In genomic region chr16:19130385-19130784, GRCh38 we compare ENCODE assay signal across 10 cellular contexts. TPM values are rescaled to one million over a fixed set of nuclear protein-coding genes. Genes with fewer than 3 reads are reported as not detected.
DNase-seq lines count a peak whose midpoint lies in the region; ATAC-seq, FAIRE-seq and TF ChIP-seq lines count a peak whose summit lies in the region.
"Had no signal": no experiment of that assay in that cellular context is flagged by ENCODE, and none has a peak within 500 bp of the region (broad histone marks: within the 10 kb centered on the region; RNA-seq: fewer than 3 reads in every experiment).

No MANE protein-coding gene starts in this region.

- no peaks in the 10 kb centered on the region for H3K27me3 Mint-ChIP-seq in activated CD4-positive, alpha-beta T cell treated with anti-CD3 and anti-CD28 coated beads, Interleukin-2, amount 10 ng/mL, durations not matched to agents 24 days and 14 days
- H3K27me3 Mint-ChIP-seq: type B pancreatic cell had no signal

- TF ChIP-seq EP300 in GM12878 (IDR thresholded peaks at IDR 0.05; ENCODE audit: borderline replicate concordance in 1 of 2, control insufficient read depth in 1 of 2, low read depth in 2 of 2, low read length in 2 of 2), result no peak

- H4K20me1 ChIP-seq in GM12878 (ENCODE audit: control insufficient read depth, insufficient read depth), result no peaks in the 10 kb centered on the region

- SMC1A ChIA-PET in GM12878 (lab: Charles Lee; ENCODE audit: uncharacterized antibody, unreplicated experiment), result interaction anchor here (1.1 to 7.3 kb wide), 4 partner anchors 12 to 46 kb away, joined by 3 to 60 read pairs (median 4); no protein-coding TSS in a partner anchor

- peak overlapping the region; percentile 29 for H3K27ac ChIP-seq in GM12878 (ENCODE audit: control insufficient read depth, insufficient read depth)
- H3K27ac ChIP-seq in right lobe of liver, result peak overlapping the region in 2 of 3 donors; percentile 64 to 79
- peak overlapping the region; percentile 60 for H3K27ac ChIP-seq in substantia nigra (ENCODE audit: low read depth, low read length, poor library complexity, severe bottlenecking)

- no peak for TF ChIP-seq RAD21 in GM12878 (IDR thresholded peaks at IDR 0.05; ENCODE audit: insufficient read depth, low read depth, low read length)

- no peak for FAIRE-seq in GM12878 (lab: Jason Lieb, UNC)

- BruUV-seq in GM12878 (replicated peaks; lab: Mats Ljungman, UMichigan), result no TSS peak

- no peaks in the 10 kb centered on the region for H3K79me2 ChIP-seq in GM12878 (ENCODE audit: control insufficient read depth, insufficient read depth, low read length)

- H3K27me3 ChIP-seq in GM12878 (replicated peaks in 1 of 2; ENCODE audit: control insufficient read depth in 2 of 2, insufficient read depth in 2 of 2, low read length in 1 of 2) (no peaks in the 10 kb centered on the region), right lobe of liver (no peaks in the 10 kb centered on the region)

- H3K4me1 ChIP-seq in GM12878 (ENCODE audit: control insufficient read depth, insufficient read depth, low read length) (peaks cover 73% of the 10 kb centered on the region), right lobe of liver (peaks cover 0 to 19% (median 3%) of the 10 kb centered on the region in 4 donors)

- ATAC-seq in GM12878, result no peak
- no peak for ATAC-seq in right lobe of liver
- no peak for ATAC-seq in HG03521 (IDR thresholded peaks at IDR 0.05; ENCODE audit: unreplicated experiment)

- H3K4me3 Mint-ChIP-seq in activated CD4-positive, alpha-beta T cell treated with anti-CD3 and anti-CD28 coated beads, Interleukin-2, amount 10 ng/mL, durations not matched to agents 24 days and 14 days, result peak overlapping the region; percentile 59
- H3K4me3 Mint-ChIP-seq: type B pancreatic cell had no signal

- H3K27ac Mint-ChIP-seq in activated CD4-positive, alpha-beta T cell treated with anti-CD3 and anti-CD28 coated beads, Interleukin-2, amount 10 ng/mL, durations not matched to agents 24 days and 14 days, result peak overlapping the region; percentile 82

- H2AFZ ChIP-seq in GM12878 (ENCODE audit: control insufficient read depth, low read depth, low read length), result peak overlapping the region; percentile 50; the same call in 1 of the 2 replicates

- RAD21 ChIA-PET in GM12878 (lab: Charles Lee; ENCODE audit: unreplicated experiment), result interaction anchor here (1.4 kb wide), 1 partner anchor 12 kb away, joined by 4 read pairs; no protein-coding TSS in a partner anchor

- H3K36me3 Mint-ChIP-seq in activated CD4-positive, alpha-beta T cell treated with anti-CD3 and anti-CD28 coated beads, Interleukin-2, amount 10 ng/mL, durations not matched to agents 24 days and 14 days (ENCODE audit: low read depth), result peaks cover 11% of the 10 kb centered on the region
- H3K36me3 Mint-ChIP-seq: type B pancreatic cell had no signal

- DNase-seq in activated CD4-positive, alpha-beta T cell treated with anti-CD3 and anti-CD28 coated beads, Interleukin-2, amount 10 ng/mL, durations not matched to agents 24 days and 14 days, result no peak
- no peak for DNase-seq in activated CD4-positive, alpha-beta T cell treated with anti-CD3 and anti-CD28 coated beads for 48 hours
- no peak for DNase-seq in GM12878 (ENCODE audit: low read depth, low spot score)
- DNase-seq in right lobe of liver, result no peak
- DNase-seq in substantia nigra (lab: John Stamatoyannopoulos, UW), result no peak
- no peak for DNase-seq in Kasumi-1 (lab: John Stamatoyannopoulos, UW)
- DNase-seq in GM13977 (ENCODE audit: low spot score), result no peak
- DNase-seq: NK-92 treated with Interleukin-12 subunit alpha and Interleukin-12 subunit beta, amount 100 ng/mL, for 24 hours had no signal

- POLR2A ChIA-PET in GM12878 (lab: Charles Lee), result interaction anchor here (0.7 kb wide), 1 partner anchor 11 kb away, joined by 3 read pairs; no protein-coding TSS in a partner anchor

- peaks cover 4% of the 10 kb centered on the region for H3K9me3 Mint-ChIP-seq in activated CD4-positive, alpha-beta T cell treated with anti-CD3 and anti-CD28 coated beads, Interleukin-2, amount 10 ng/mL, durations not matched to agents 24 days and 14 days
- H3K9me3 Mint-ChIP-seq: type B pancreatic cell had no signal

- H3K9me3 ChIP-seq in GM12878 (replicated peaks; ENCODE audit: control insufficient read depth, insufficient read depth, low read length) (peaks cover 5% of the 10 kb centered on the region; the same call in 2 of the 3 replicates), right lobe of liver (no peaks in the 10 kb centered on the region)

- intact Hi-C loops in activated CD4-positive, alpha-beta T cell treated with anti-CD3 and anti-CD28 coated beads, Interleukin-2, amount 10 ng/mL, durations not matched to agents 24 days and 14 days (cut with micrococcal nuclease), result loop anchor here (2.0 to 5.0 kb wide), 3 partner anchors 14 to 43 kb away; partner anchors contain the start of gene SYT17
- intact Hi-C loops in GM12878 (cut with micrococcal nuclease; ENCODE audit: unreplicated experiment), result loop anchor here (2.0 kb wide), 1 partner anchor 16 kb away; no protein-coding TSS in a partner anchor
- intact Hi-C loops in right lobe of liver (cut with DNase I), result no loop called here

- in situ Hi-C loops in GM12878 (cut with MboI) (no loop called here), GM13977 (cut with MboI; ENCODE audit: low pct_unique_long_range_greater_than_20kb, low sequenced_read_pairs, unreplicated experiment) (no loop called here)

- peak overlapping the region; percentile 57 for H3K4me2 ChIP-seq in GM12878 (ENCODE audit: control insufficient read depth, insufficient read depth)

- WGBS in GM12878 (ENCODE audit: insufficient coverage, insufficient replicate concordance, low lambda C conversion rate, missing lambda C conversion rate), result 70% methylated on average over 7 of the region's 7 CpGs
- 51% methylated on average over 2 of the region's 7 CpGs for WGBS in right lobe of liver (ENCODE audit: insufficient coverage, low coverage, low lambda C conversion rate, missing lambda C conversion rate)

- TF ChIP-seq CTCF in GM12878 (IDR thresholded peaks at IDR 0.05 in 2 of 3, conservative IDR thresholded peaks at IDR 0.05 in 1 of 3; ENCODE audit: control insufficient read depth in 2 of 3, extremely low read depth in 1 of 3, insufficient read depth in 1 of 3, low read depth in 3 of 3, low read length in 3 of 3) (no peak), right lobe of liver (IDR thresholded peaks at IDR 0.05) (no peak), GM13977 (IDR thresholded peaks at IDR 0.05; ENCODE audit: extremely low read depth, insufficient read depth, missing control alignments) (no peak)

- H3K4me3 ChIP-seq in GM12878 (no peak overlapping the region), right lobe of liver (no peak overlapping the region)

- CTCF ChIA-PET in GM12878 (lab: Yijun Ruan, JAX), result interaction anchor here (0.5 to 2.2 kb wide), 5 partner anchors 23 to 317 kb away, joined by 3 to 6 read pairs (median 3); no protein-coding TSS in a partner anchor

- H3K36me3 ChIP-seq in GM12878 (ENCODE audit: control insufficient read depth in 2 of 2, insufficient read depth in 2 of 2, low read length in 1 of 2) (no peaks in the 10 kb centered on the region), right lobe of liver (no peaks in the 10 kb centered on the region)

- peaks cover 53% of the 10 kb centered on the region for H3K4me1 Mint-ChIP-seq in activated CD4-positive, alpha-beta T cell treated with anti-CD3 and anti-CD28 coated beads, Interleukin-2, amount 10 ng/mL, durations not matched to agents 24 days and 14 days

- no peak for TF ChIP-seq POLR2A in GM12878 (IDR thresholded peaks at IDR 0.05; ENCODE audit: low read depth, low read length)
- no peak for TF ChIP-seq POLR2A in right lobe of liver (IDR thresholded peaks at IDR 0.05)

- H3K9ac ChIP-seq in GM12878 (ENCODE audit: control insufficient read depth, insufficient read depth, low read length), result no peak overlapping the region

RNA-seq across cellular contexts. Expression of gene ITPRIPL2, which starts 16.6 kb away (rescaled TPM):
- total RNA-seq in activated CD4-positive, alpha-beta T cell treated with anti-CD3 and anti-CD28 coated beads, Interleukin-2, amount 10 ng/mL, durations not matched to agents 24 days and 14 days, result 57.6 and 58.4 TPM in 2 replicates
- 23.0 and 26.1 TPM in 2 replicates for total RNA-seq in GM12878 (2013; cell fraction: nucleolus; rRNA removed)
- total RNA-seq in GM12878 (2014; rRNA removed), result 5.1 and 5.7 TPM in 2 replicates
- total RNA-seq in GM12878 (2014; rRNA removed; fragmentation: Illumina TruSeq; extraction: Trizol), result 4.4 and 4.5 TPM in 2 replicates
- 14.3 and 14.7 TPM in 2 replicates for total RNA-seq in GM12878 (2021)
- 1.5 TPM for polyA plus RNA-seq in GM12878 (2011; ENCODE audit: low read depth)
- polyA plus RNA-seq in GM12878 (2011; rRNA removed), result 3.0 and 3.7 TPM in 2 replicates
- polyA plus RNA-seq in GM12878 (2011; cell fraction: cytosol; rRNA removed), result 2.1 and 3.3 TPM in 2 replicates
- polyA plus RNA-seq in GM12878 (2011; cell fraction: nucleus; rRNA removed), result 3.3 and 3.7 TPM in 2 replicates
- 2.3 and 3.1 TPM in 2 replicates for polyA plus RNA-seq in GM12878 (2012)
- polyA plus RNA-seq in GM12878 (2014; fragmentation: Illumina TruSeq; extraction: Trizol), result 4.0 and 5.4 TPM in 2 replicates
- under 1 TPM; 0.48 to 0.68 TPM for polyA plus RNA-seq in GM12878 (2014; fragmentation: Nextera tagmentation; extraction: Ambion mirVana)
- polyA plus RNA-seq in GM12878 (2014; rRNA removed), result 4.3 and 5.1 TPM in 2 replicates
- polyA plus RNA-seq in GM12878 (2016; fragmentation: Nextera tagmentation; extraction: Ambion mirVana), result 1 to 10 TPM in 1 of 2 experiments, under 1 TPM in 1; 0.57 to 1.7 TPM
- polyA minus RNA-seq in GM12878 (2011; rRNA and poly(A)+ RNA removed), result 3.0 and 4.4 TPM in 2 replicates
- 3.7 and 4.2 TPM in 2 replicates for polyA minus RNA-seq in GM12878 (2011; cell fraction: cytosol; rRNA and poly(A)+ RNA removed)
- polyA minus RNA-seq in GM12878 (2011; cell fraction: nucleus; rRNA and poly(A)+ RNA removed), result 3.0 and 5.2 TPM in 2 replicates
- 10 to 100 TPM; 12.2 to 23.5 (median 17.7) TPM for total RNA-seq in right lobe of liver

RNA-seq across cellular contexts. Expression of gene SYT17, which starts 37.7 kb away (rescaled TPM):
- 1.3 and 1.9 TPM in 2 replicates for total RNA-seq in activated CD4-positive, alpha-beta T cell treated with anti-CD3 and anti-CD28 coated beads, Interleukin-2, amount 10 ng/mL, durations not matched to agents 24 days and 14 days
- 24.8 and 37.1 TPM in 2 replicates for total RNA-seq in GM12878 (2013; cell fraction: nucleolus; rRNA removed)
- 5.7 and 6.2 TPM in 2 replicates for total RNA-seq in GM12878 (2014; rRNA removed)
- total RNA-seq in GM12878 (2014; rRNA removed; fragmentation: Illumina TruSeq; extraction: Trizol), result 4.1 and 5.8 TPM in 2 replicates
- 3.8 and 4.0 TPM in 2 replicates for total RNA-seq in GM12878 (2021)
- polyA plus RNA-seq in GM12878 (2011; ENCODE audit: low read depth), result 0.72 TPM
- 3.2 and 4.3 TPM in 2 replicates for polyA plus RNA-seq in GM12878 (2011; rRNA removed)
- 4.5 and 6.0 TPM in 2 replicates for polyA plus RNA-seq in GM12878 (2011; cell fraction: cytosol; rRNA removed)
- polyA plus RNA-seq in GM12878 (2011; cell fraction: nucleus; rRNA removed), result 6.6 TPM in 2 replicates
- 3.6 and 5.8 TPM in 2 replicates for polyA plus RNA-seq in GM12878 (2012)
- polyA plus RNA-seq in GM12878 (2014; fragmentation: Illumina TruSeq; extraction: Trizol), result 3.3 and 5.3 TPM in 2 replicates
- 10 to 100 TPM; 10.2 to 12.3 TPM for polyA plus RNA-seq in GM12878 (2014; fragmentation: Nextera tagmentation; extraction: Ambion mirVana)
- polyA plus RNA-seq in GM12878 (2014; rRNA removed), result 5.6 and 8.2 TPM in 2 replicates
- 1 to 10 TPM; 3.7 to 4.7 TPM for polyA plus RNA-seq in GM12878 (2016; fragmentation: Nextera tagmentation; extraction: Ambion mirVana)
- 4.5 and 6.9 TPM in 2 replicates for polyA minus RNA-seq in GM12878 (2011; rRNA and poly(A)+ RNA removed)
- polyA minus RNA-seq in GM12878 (2011; cell fraction: cytosol; rRNA and poly(A)+ RNA removed), result 1.1 and 2.2 TPM in 2 replicates
- 3.6 and 7.7 TPM in 2 replicates for polyA minus RNA-seq in GM12878 (2011; cell fraction: nucleus; rRNA and poly(A)+ RNA removed)
- total RNA-seq in right lobe of liver, result 10 to 100 TPM in 3 of 6 experiments, 1 to 10 TPM in 3; 8.2 to 14.1 (median 9.5) TPM

Comparison
In these comparisons a context has a peak if more than half of its experiments do, and no peak if none do; other contexts are left out.
1. intact Hi-C loops: an anchor here in activated CD4-positive, alpha-beta T cell treated with anti-CD3 and anti-CD28 coated beads, Interleukin-2, amount 10 ng/mL, durations not matched to agents 24 days and 14 days (2.0 to 5.0 kb wide) and GM12878 (2.0 kb wide); none called in right lobe of liver.